19 cellular contexts compared by ENCODE assay signal in genomic region chr3:149958171-149958796, GRCh38. TPM values are rescaled to one million over a fixed set of nuclear protein-coding genes. Genes with fewer than 3 reads are reported as not detected.
DNase-seq lines count a peak whose midpoint lies in the region; ATAC-seq and TF ChIP-seq lines count a peak whose summit lies in the region.
"Had no signal": no experiment of that assay in that cellular context is flagged by ENCODE, and none has a peak within 500 bp of the region (broad histone marks: within the 10 kb centered on the region; RNA-seq: fewer than 3 reads in every experiment).

No MANE protein-coding gene starts in this region.

- DNase-seq in H9 (no peak), chondrocyte (ENCODE audit: low spot score) (no peak), left lobe of liver (ENCODE audit: low spot score) (no peak), CD14-positive monocyte (ENCODE audit: low spot score) (no peak)
- DNase-seq in activated CD4-positive, alpha-beta memory T cell treated with anti-CD3 and anti-CD28 coated beads for 36 hours, result no peak
- DNase-seq: activated effector memory CD4-positive, alpha-beta T cell treated with Interleukin-2 at 50 U/mL for 16 hours; cortex of kidney; glutamatergic neuron; MV-4-11; NCI-H2081 treated with DMSO at 0.1 percent for 48 hours; NCI-H526; SIG-M5 had no signal

- no peak overlapping the region for H3K23ac ChIP-seq in H9 (ENCODE audit: insufficient read length, low read depth, low read length)

- peaks cover 6 to 15% (median 14%) of the 10 kb centered on the region in 3 experiments; a peak in 6 of 7 replicates for H3K36me3 Mint-ChIP-seq in H9 (ENCODE audit: insufficient read depth in 1 of 3, low read depth in 3 of 3)
- H3K36me3 Mint-ChIP-seq in chondrocyte (ENCODE audit: low read depth), result peaks cover 11% of the 10 kb centered on the region
- peaks cover 22 to 34% of the 10 kb centered on the region in 2 donors for H3K36me3 Mint-ChIP-seq in CD14-positive monocyte
- H3K36me3 Mint-ChIP-seq in activated CD4-positive, alpha-beta memory T cell treated with anti-CD3 and anti-CD28 coated beads for 36 hours, result peaks cover 2% of the 10 kb centered on the region

- intact Hi-C loops in CD14-positive monocyte (cut with micrococcal nuclease), result no loop called here
- intact Hi-C loops in activated CD4-positive, alpha-beta memory T cell treated with anti-CD3 and anti-CD28 coated beads for 36 hours (cut with micrococcal nuclease), result no loop called here

- no peak overlapping the region for H4K8ac ChIP-seq in H9 (replicated peaks; ENCODE audit: insufficient read length, low read depth, low read length)

- peaks cover 31% of the 10 kb centered on the region for H3K4me1 ChIP-seq in ACC112 (ENCODE audit: control insufficient read depth, insufficient read depth, low read length, unreplicated experiment)
- H3K4me1 ChIP-seq in H9 (ENCODE audit: insufficient read depth, low read length), result no peaks in the 10 kb centered on the region
- H3K4me1 ChIP-seq: vagina had no signal

- no peak overlapping the region for H3K4me2 ChIP-seq in H9 (ENCODE audit: insufficient read depth, insufficient read length, low read length)

- peak; percentile 50 for TF ChIP-seq CTCF in H9 (conservative IDR thresholded peaks at IDR 0.05)
- TF ChIP-seq CTCF in chondrocyte (IDR thresholded peaks at IDR 0.05), result no peak
- no peak for TF ChIP-seq CTCF in CD14-positive monocyte (IDR thresholded peaks at IDR 0.05)

- H3K9ac ChIP-seq in H9 (ENCODE audit: extremely low read depth, insufficient read length, low read length), result no peak overlapping the region

- H3K27ac ChIP-seq in ACC112 (ENCODE audit: low read depth, low read length), result peak overlapping the region; percentile 11; the same call in 1 of the 2 replicates
- H3K27ac ChIP-seq in H9 (ENCODE audit: insufficient read length, low read depth, low read length), result no peak overlapping the region
- H3K27ac ChIP-seq: esophagus muscularis mucosa, neutrophil, vagina had no signal

- POLR2A ChIA-PET in activated CD4-positive, alpha-beta memory T cell treated with anti-CD3 and anti-CD28 coated beads for 36 hours (lab: Charles Lee), result no interaction called here

- CTCF ChIA-PET in activated CD4-positive, alpha-beta memory T cell treated with anti-CD3 and anti-CD28 coated beads for 36 hours (lab: Charles Lee), result interaction anchor here (1.0 to 2.1 kb wide), 5 partner anchors 9 to 262 kb away, joined by 3 to 7 read pairs (median 5); no protein-coding TSS in a partner anchor

- H2AFZ ChIP-seq in ACC112 (ENCODE audit: low read length, unreplicated experiment) (no peak overlapping the region), H9 (ENCODE audit: low read length) (no peak overlapping the region)

- no peak overlapping the region for H2BK120ac ChIP-seq in H9 (ENCODE audit: low read depth, low read length, poor library complexity, severe bottlenecking)

- no peak overlapping the region for H2AK5ac ChIP-seq in H9 (ENCODE audit: insufficient read length, low read length)

- H3K79me2 ChIP-seq in ACC112 (ENCODE audit: control insufficient read depth, insufficient read depth, low read length, unreplicated experiment) (peaks cover 32% of the 10 kb centered on the region), H9 (ENCODE audit: insufficient read depth, low read length) (no peaks in the 10 kb centered on the region)

- H3K27me3 ChIP-seq in ACC112 (ENCODE audit: insufficient read depth, low read length) (no peaks in the 10 kb centered on the region), H9 (ENCODE audit: insufficient read depth, low read length) (no peaks in the 10 kb centered on the region)
- H3K27me3 ChIP-seq: esophagus muscularis mucosa, neutrophil, vagina had no signal

- no peaks in the 10 kb centered on the region for H3K9me3 ChIP-seq in H9 (ENCODE audit: control insufficient read depth, low read depth, low read length)
- H3K9me3 ChIP-seq: esophagus muscularis mucosa, neutrophil, vagina had no signal

- H3K4ac ChIP-seq in H9 (ENCODE audit: low read depth, low read length), result no peak overlapping the region

- no peak overlapping the region for H4K5ac ChIP-seq in H9 (ENCODE audit: insufficient read length, low read depth, low read length)

- no peak overlapping the region for H4K91ac ChIP-seq in H9 (ENCODE audit: insufficient read length, low read depth, low read length)

- H4K20me1 ChIP-seq in H9 (ENCODE audit: control insufficient read depth, insufficient read depth, insufficient read length), result no peaks in the 10 kb centered on the region

- no peaks in the 10 kb centered on the region for H3K23me2 ChIP-seq in H9 (ENCODE audit: insufficient read length, low read depth, low read length, poor library complexity, severe bottlenecking)

- no peak overlapping the region for H2BK15ac ChIP-seq in H9 (ENCODE audit: low read depth, low read length)

- H3K18ac ChIP-seq in H9 (ENCODE audit: insufficient read length, low read depth, low read length), result no peak overlapping the region

- WGBS in H9 (ENCODE audit: extremely low coverage, insufficient read length, low lambda C conversion rate), result no CpG with 5 or more reads among the region's 3 CpGs

- H3K27me3 Mint-ChIP-seq in H9 (ENCODE audit: low read depth) (no peaks in the 10 kb centered on the region), chondrocyte (ENCODE audit: low read depth) (no peaks in the 10 kb centered on the region), CD14-positive monocyte (ENCODE audit: low read depth in 3 of 3) (no peaks in the 10 kb centered on the region)
- H3K27me3 Mint-ChIP-seq in activated CD4-positive, alpha-beta memory T cell treated with anti-CD3 and anti-CD28 coated beads for 36 hours, result no peaks in the 10 kb centered on the region

- H3K14ac ChIP-seq in H9 (ENCODE audit: insufficient read depth, low read length), result no peak overlapping the region

- H3K9me3 Mint-ChIP-seq in H9, result no peaks in the 10 kb centered on the region
- no peaks in the 10 kb centered on the region for H3K9me3 Mint-ChIP-seq in chondrocyte (ENCODE audit: low read depth)
- H3K9me3 Mint-ChIP-seq in CD14-positive monocyte, result no peaks in the 10 kb centered on the region
- no peaks in the 10 kb centered on the region for H3K9me3 Mint-ChIP-seq in activated CD4-positive, alpha-beta memory T cell treated with anti-CD3 and anti-CD28 coated beads for 36 hours
- H3K9me3 Mint-ChIP-seq: T-helper 1 cell treated with Interleukin-12 subunit alpha and Interleukin-12 subunit beta and Interleukin-4 antibody, amounts not matched to agents 30 μg/mL and 1 μg/mL, for 36 hours had no signal

- no peaks in the 10 kb centered on the region for H3K79me1 ChIP-seq in H9 (ENCODE audit: insufficient read depth, low read depth, low read length, poor library complexity, severe bottlenecking)

- H3K4me3 ChIP-seq in ACC112 (ENCODE audit: low read depth, low read length), result no peak overlapping the region
- H3K4me3 ChIP-seq: esophagus muscularis mucosa, vagina had no signal

- H3K4me1 Mint-ChIP-seq in H9 (peaks cover 15 to 22% of the 10 kb centered on the region in 2 experiments), chondrocyte (ENCODE audit: low read depth) (peaks cover 49% of the 10 kb centered on the region), CD14-positive monocyte (peaks cover 10% of the 10 kb centered on the region)
- H3K4me1 Mint-ChIP-seq in activated CD4-positive, alpha-beta memory T cell treated with anti-CD3 and anti-CD28 coated beads for 36 hours (ENCODE audit: low read depth), result peaks cover 19% of the 10 kb centered on the region

- no peak overlapping the region for H3T11ph ChIP-seq in H9 (ENCODE audit: low read length)

- no peak overlapping the region for H2BK12ac ChIP-seq in H9 (ENCODE audit: insufficient read length, low read depth, low read length)

- peak; percentile 70 for ATAC-seq in left lobe of liver
- no peak for ATAC-seq in GM18505 (IDR thresholded peaks at IDR 0.05; ENCODE audit: unreplicated experiment)
- ATAC-seq in HG02678 (IDR thresholded peaks at IDR 0.05; ENCODE audit: unreplicated experiment), result no peak

- H2BK20ac ChIP-seq in H9 (ENCODE audit: low read depth, low read length, poor library complexity, severe bottlenecking), result no peak overlapping the region

- peaks cover 9% of the 10 kb centered on the region; the same call in 1 of the 2 replicates for H3K36me3 ChIP-seq in ACC112 (ENCODE audit: insufficient read depth, low read length)
- H3K36me3 ChIP-seq: vagina had no signal

- peak overlapping the region in 2 of 3 experiments; percentile 3 to 69; a peak in 3 of 7 replicates for H3K27ac Mint-ChIP-seq in H9
- peak overlapping the region; percentile 14 for H3K27ac Mint-ChIP-seq in chondrocyte (ENCODE audit: unreplicated experiment)
- peak overlapping the region in 3 of 7 donors; percentile 2 to 19 (median 3) for H3K27ac Mint-ChIP-seq in CD14-positive monocyte
- no peak overlapping the region for H3K27ac Mint-ChIP-seq in activated CD4-positive, alpha-beta memory T cell treated with anti-CD3 and anti-CD28 coated beads for 36 hours
- H3K27ac Mint-ChIP-seq: T-helper 1 cell treated with Interleukin-12 subunit alpha and Interleukin-12 subunit beta and Interleukin-4 antibody, amounts not matched to agents 30 μg/mL and 1 μg/mL, for 36 hours had no signal

- H3K4me3 Mint-ChIP-seq in H9 (no peak overlapping the region), chondrocyte (ENCODE audit: unreplicated experiment) (no peak overlapping the region), CD14-positive monocyte (no peak overlapping the region)
- no peak overlapping the region for H3K4me3 Mint-ChIP-seq in activated CD4-positive, alpha-beta memory T cell treated with anti-CD3 and anti-CD28 coated beads for 36 hours
- H3K4me3 Mint-ChIP-seq: T-helper 1 cell treated with Interleukin-12 subunit alpha and Interleukin-12 subunit beta and Interleukin-4 antibody, amounts not matched to agents 30 μg/mL and 1 μg/mL, for 36 hours had no signal

- no peak overlapping the region for H3K56ac ChIP-seq in H9 (ENCODE audit: insufficient read length, low read depth, low read length)

- H2BK5ac ChIP-seq in H9 (ENCODE audit: insufficient read length, low read length), result no peak overlapping the region

- TF ChIP-seq POLR2A in GM18505 (IDR thresholded peaks at IDR 0.05; ENCODE audit: borderline replicate concordance, extremely low read depth, insufficient read depth, insufficient read length), result no peak

RNA-seq across cellular contexts. Expression of gene PFN2, which starts 12.4 kb away (rescaled TPM):
- total RNA-seq in H9 (2021), result 169 and 174 TPM in 2 replicates
- 430 to 447 TPM (median 437 TPM) in 3 replicates for total RNA-seq in chondrocyte
- total RNA-seq in left lobe of liver, result 7.5 TPM
- polyA plus RNA-seq in CD14-positive monocyte, result not detected
- total RNA-seq in activated CD4-positive, alpha-beta memory T cell treated with anti-CD3 and anti-CD28 coated beads for 36 hours, result 1 to 10 TPM; 2.9 to 3.4 TPM

Comparison
In these comparisons a context has a peak if more than half of its experiments do, and no peak if none do; other contexts are left out.
1. RNA of gene PFN2, which starts 12.4 kb away (total RNA-seq): 430 to 447 TPM in chondrocyte and 169 to 174 TPM in H9; 7.5 TPM in left lobe of liver (single experiment) and 2.9 to 3.4 TPM in activated CD4-positive, alpha-beta memory T cell treated with anti-CD3 and anti-CD28 coated beads for 36 hours; every median in the first group is over 10 times any median in the second.